Comparison of ENCODE assay signal across 8 cellular contexts in the genomic region with DNA sequence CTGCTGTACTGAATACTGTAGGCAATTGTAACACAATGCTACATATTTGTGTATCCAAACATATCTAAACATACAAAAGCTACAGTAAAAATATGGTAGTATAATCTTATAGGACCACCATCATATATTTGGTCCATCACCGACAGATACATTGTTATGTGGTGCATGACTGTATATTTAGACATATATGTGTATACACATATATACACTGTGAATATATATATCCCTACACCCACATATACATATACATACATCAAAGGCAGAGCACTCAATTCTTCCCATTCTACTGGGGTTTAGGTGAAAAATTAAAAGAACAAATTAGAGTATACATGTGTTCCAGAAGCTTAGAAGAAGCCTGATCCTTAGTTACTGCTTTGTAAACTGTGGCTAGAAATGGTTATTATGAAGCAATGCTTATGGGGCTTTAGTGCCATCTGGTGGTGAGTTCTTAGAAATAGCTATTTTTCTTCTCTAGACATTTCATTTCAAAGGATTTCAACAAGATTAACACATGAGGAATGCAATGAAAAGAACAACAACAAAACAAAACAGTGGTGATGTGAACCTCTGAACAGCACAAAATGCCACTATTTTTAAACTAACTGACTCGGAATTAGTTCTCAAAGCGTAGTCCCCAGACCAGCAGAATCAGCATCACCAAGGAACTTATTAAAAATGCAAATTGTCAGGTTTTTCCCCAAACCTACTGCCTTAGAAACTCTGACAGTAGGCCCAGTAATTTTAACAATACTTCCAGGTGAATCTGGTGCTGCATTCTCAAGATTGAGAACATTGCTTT. TPM values are rescaled to one million over a fixed set of nuclear protein-coding genes. Genes with fewer than 3 reads are reported as not detected.
DNase-seq lines count a peak whose midpoint lies in the region; ATAC-seq and TF ChIP-seq lines count a peak whose summit lies in the region.

No MANE protein-coding gene starts in this region.

- no peaks in the 10 kb centered on the region for H3K27me3 Mint-ChIP-seq in naive B cell
- H3K27me3 Mint-ChIP-seq in activated T-helper 17 cell treated with anti-CD3 and anti-CD28 coated beads, Interleukin-2, amount 50 U/mL, for 72 hours = peaks cover 9% of the 10 kb centered on the region

- peak; percentile 70 for TF ChIP-seq CTCF in cardiac muscle cell (IDR thresholded peaks at IDR 0.05; ENCODE audit: low read depth, low read length)

- H3K36me3 Mint-ChIP-seq in naive B cell = no peaks in the 10 kb centered on the region
- no peaks in the 10 kb centered on the region for H3K36me3 Mint-ChIP-seq in activated T-helper 17 cell treated with anti-CD3 and anti-CD28 coated beads, Interleukin-2, amount 50 U/mL, for 72 hours (ENCODE audit: low read depth)

- no peak overlapping the region for H3K9ac ChIP-seq in NT2/D1 (ENCODE audit: insufficient read length, low read depth)

- H3K36me3 ChIP-seq in cardiac muscle cell = no peaks in the 10 kb centered on the region
- H3K36me3 ChIP-seq in NT2/D1 (ENCODE audit: insufficient read depth, insufficient read length, low read length) = no peaks in the 10 kb centered on the region

- peak; percentile 49 to 55 for DNase-seq in cardiac muscle cell (ENCODE audit: low read depth in 1 of 2, low spot score in 1 of 2)
- no peak for DNase-seq in Right ventricle myocardium superior
- DNase-seq in NT2/D1 (ENCODE audit: low read depth, low spot score) = peak; percentile 9
- DNase-seq in dedifferentiated amniotic fluid mesenchymal stem cell (ENCODE audit: extremely low spot score) = peak; percentile 39
- DNase-seq in naive B cell = peak; percentile 5
- DNase-seq in middle frontal gyrus (ENCODE audit: extremely low spot score, low spot score) = no peak

- H3K27ac Mint-ChIP-seq in naive B cell = no peak overlapping the region
- no peak overlapping the region for H3K27ac Mint-ChIP-seq in activated T-helper 17 cell treated with anti-CD3 and anti-CD28 coated beads, Interleukin-2, amount 50 U/mL, for 72 hours

- H3K9me3 Mint-ChIP-seq in naive B cell = no peaks in the 10 kb centered on the region
- no peaks in the 10 kb centered on the region for H3K9me3 Mint-ChIP-seq in activated T-helper 17 cell treated with anti-CD3 and anti-CD28 coated beads, Interleukin-2, amount 50 U/mL, for 72 hours

- ATAC-seq in Right ventricle myocardium superior (ENCODE audit: poor library complexity) (no peak), HG02981 (IDR thresholded peaks at IDR 0.05; ENCODE audit: unreplicated experiment) (peak; percentile 54), naive B cell (ENCODE audit: low read depth in 2 of 2) (no peak)
- ATAC-seq in activated T-helper 17 cell treated with anti-CD3 and anti-CD28 coated beads, Interleukin-2, amount 50 U/mL, for 72 hours (replicated peaks) = no peak

- intact Hi-C loops in Right ventricle myocardium superior (cut with DNase I) = no loop called here

- H3K9me3 ChIP-seq in cardiac muscle cell (ENCODE audit: low read depth) = no peaks in the 10 kb centered on the region
- no peaks in the 10 kb centered on the region for H3K9me3 ChIP-seq in NT2/D1 (ENCODE audit: insufficient read depth, low read length)

- H3K27ac ChIP-seq in cardiac muscle cell = no peak overlapping the region

- H3K4me3 ChIP-seq in cardiac muscle cell = no peak overlapping the region
- no peak overlapping the region for H3K4me3 ChIP-seq in NT2/D1 (ENCODE audit: insufficient read length, low read depth)

- H3K27me3 ChIP-seq in cardiac muscle cell (peaks cover 50% of the 10 kb centered on the region), NT2/D1 (ENCODE audit: insufficient read depth, insufficient read length) (no peaks in the 10 kb centered on the region)

- H3K4me1 ChIP-seq in cardiac muscle cell (ENCODE audit: low read depth) = no peaks in the 10 kb centered on the region
- H3K4me1 ChIP-seq in NT2/D1 (ENCODE audit: insufficient read depth, insufficient read length) = no peaks in the 10 kb centered on the region

- H3K4me1 Mint-ChIP-seq in naive B cell = no peaks in the 10 kb centered on the region
- no peaks in the 10 kb centered on the region for H3K4me1 Mint-ChIP-seq in activated T-helper 17 cell treated with anti-CD3 and anti-CD28 coated beads, Interleukin-2, amount 50 U/mL, for 72 hours

- H3K4me3 Mint-ChIP-seq in naive B cell = no peak overlapping the region
- no peak overlapping the region for H3K4me3 Mint-ChIP-seq in activated T-helper 17 cell treated with anti-CD3 and anti-CD28 coated beads, Interleukin-2, amount 50 U/mL, for 72 hours

RNA-seq across cellular contexts. Expression of a gene that starts 38.0 kb away (rescaled TPM):
- total RNA-seq in cardiac muscle cell = not detected in 2 replicates
- polyA plus RNA-seq in cardiac muscle cell = not detected in 2 replicates
- not detected for total RNA-seq in Right ventricle myocardium superior
- not detected for polyA plus RNA-seq in naive B cell (ENCODE audit: low read depth in 6 of 6)
- under 1 TPM; 0.19 to 0.24 TPM for total RNA-seq in activated T-helper 17 cell treated with anti-CD3 and anti-CD28 coated beads, Interleukin-2, amount 50 U/mL, for 72 hours

Comparison
In these comparisons a context has a peak if more than half of its experiments do, and no peak if none do; other contexts are left out.
1. DNase-seq: peak in cardiac muscle cell (2 of 2), NT2/D1 (single experiment), dedifferentiated amniotic fluid mesenchymal stem cell (single experiment) and naive B cell (single experiment); none in Right ventricle myocardium superior (single experiment) and middle frontal gyrus (single experiment).